In genomic region chr19:18699403-18700054, GRCh38 we compare ENCODE assay signal across 8 cellular contexts. TPM values are rescaled to one million over a fixed set of nuclear protein-coding genes. Genes with fewer than 3 reads are reported as not detected.
A peak's percentile ranks its signal among the peaks of the same experiment; 100 is the strongest.
DNase-seq lines count a peak whose midpoint lies in the region; ATAC-seq, FAIRE-seq and TF ChIP-seq lines count a peak whose summit lies in the region.
"Had no signal": no experiment of that assay in that cellular context is flagged by ENCODE, and none has a peak within 500 bp of the region (broad histone marks: within the 10 kb centered on the region; RNA-seq: fewer than 3 reads in every experiment).

No MANE protein-coding gene starts in this region.

- no peak for DNase-seq in GM12891 (ENCODE audit: insufficient read length, low spot score)
- no peak for DNase-seq in RWPE2 (ENCODE audit: low spot score)
- peak; percentile 1 for DNase-seq in epidermal melanocyte (ENCODE audit: insufficient read length, low spot score)
- DNase-seq in spleen = no peak
- no peak for DNase-seq in DMS 273 treated with DMSO at 0.1 percent for 48 hours (lab: John Stamatoyannopoulos, UW)
- DNase-seq: MG63 had no signal

- intact Hi-C loops in spleen (cut with DNase I; ENCODE audit: low total_unique reads) = no loop called here

- H3K27me3 ChIP-seq in RWPE2 (ENCODE audit: insufficient read depth, poor library complexity, severe bottlenecking) (no peaks in the 10 kb centered on the region), spleen (replicated peaks in 1 of 7) (peaks cover 0 to 4% (median 0%) of the 10 kb centered on the region in 7 donors)
- H3K27me3 ChIP-seq: MG63 had no signal

- peak; percentile 33; the same call in 2 of the 3 replicates for ATAC-seq in RWPE2 (ENCODE audit: low read depth)
- no peak for ATAC-seq in GM18868 (IDR thresholded peaks at IDR 0.05; ENCODE audit: unreplicated experiment)
- no peak for ATAC-seq in GM18873 (IDR thresholded peaks at IDR 0.05; ENCODE audit: low FRiP score, unreplicated experiment)

- H3K9me3 ChIP-seq in RWPE2 (ENCODE audit: severe bottlenecking) (no peaks in the 10 kb centered on the region), spleen (no peaks in the 10 kb centered on the region)
- H3K9me3 ChIP-seq: MG63 had no signal

- H3K27ac ChIP-seq in RWPE2 (ENCODE audit: poor library complexity, severe bottlenecking) (peak overlapping the region; percentile 48), spleen (peak overlapping the region in 7 of 8 donors; percentile 43 to 87 (median 83))

- no peak for TF ChIP-seq CTCF in RWPE2 (IDR thresholded peaks at IDR 0.05; ENCODE audit: poor library complexity, severe bottlenecking)
- no peak for TF ChIP-seq CTCF in spleen (IDR thresholded peaks at IDR 0.05 in 8 of 11, conservative IDR thresholded peaks at IDR 0.05 in 3 of 11)

- FAIRE-seq in GM12891 (lab: Jason Lieb, UNC) = peak; percentile 9

- peaks cover 15% of the 10 kb centered on the region for H3K4me1 ChIP-seq in RWPE2 (ENCODE audit: insufficient read depth, poor library complexity, severe bottlenecking)
- peaks cover 12 to 54% (median 32%) of the 10 kb centered on the region in 6 donors for H3K4me1 ChIP-seq in spleen

- H3K4me3 ChIP-seq in RWPE2 (ENCODE audit: severe bottlenecking) (no peak overlapping the region), spleen (peak overlapping the region in 3 of 8 donors; percentile 50 to 69 (median 51))
- H3K4me3 ChIP-seq: MG63 had no signal

- TF ChIP-seq POLR2A in GM12891 (IDR thresholded peaks at IDR 0.05; ENCODE audit: low read depth, low read length) (no peak), spleen (IDR thresholded peaks at IDR 0.05) (no peak)

- H3K36me3 ChIP-seq in RWPE2 (ENCODE audit: low read depth) (no peaks in the 10 kb centered on the region), spleen (no peaks in the 10 kb centered on the region)
- H3K36me3 ChIP-seq: MG63 had no signal

- 46 to 69% (median 61%) methylated on average over 12 to 14 of the region's 14 CpGs for WGBS in spleen, 5 donors

TF ChIP-seq in GM12891, 5 proteins besides CTCF, POLR2A, EP300 and RAD21:
- no peak for TF ChIP-seq POLR2AphosphoS5 (IDR thresholded peaks at IDR 0.05; ENCODE audit: low read depth, low read length)
- TF ChIP-seq TAF1 (IDR thresholded peaks at IDR 0.05; ENCODE audit: low read depth, low read length) = no peak
- no peak for TF ChIP-seq POU2F2 (IDR thresholded peaks at IDR 0.05; ENCODE audit: low read depth, low read length)
- TF ChIP-seq SPI1 (IDR thresholded peaks at IDR 0.05; ENCODE audit: low read depth, low read length) = no peak
- no peak for TF ChIP-seq PAX5 (IDR thresholded peaks at IDR 0.05; ENCODE audit: insufficient read depth, low read length, severe bottlenecking)

RNA-seq across cellular contexts. Expression of gene CRTC1, which starts 16.0 kb away (rescaled TPM):
- 2.4 TPM for polyA plus RNA-seq in GM12891 (2012; ENCODE audit: low read depth, missing spikeins)
- total RNA-seq in spleen = 10 to 100 TPM in 3 of 7 donors, 1 to 10 TPM in 4; 4.7 to 15.7 (median 8.8) TPM
- 10 to 100 TPM in 1 of 3 donors, 1 to 10 TPM in 2; 3.1 to 11.3 (median 6.4) TPM for polyA plus RNA-seq in spleen
